In the genomic region with DNA sequence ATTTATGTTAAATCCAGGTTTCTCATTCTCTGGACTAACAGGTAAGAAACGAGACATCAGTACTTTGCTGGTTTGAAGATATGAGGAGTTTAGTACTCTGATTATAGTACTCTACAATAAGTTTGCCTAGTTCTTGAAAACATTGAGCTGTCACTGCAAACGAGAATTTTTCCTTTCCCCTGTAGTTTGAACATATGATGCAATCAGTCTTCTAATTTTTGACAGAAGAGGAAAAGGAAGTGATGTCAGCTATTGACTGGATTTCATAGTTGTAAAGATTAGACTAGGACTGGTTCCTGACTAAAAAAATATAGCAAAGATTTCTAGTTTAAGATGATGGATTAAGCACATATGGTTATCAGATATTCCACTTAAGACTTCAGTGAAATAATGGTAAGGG, we compare ENCODE assay signal across 25 cellular contexts.
"Had no signal": no experiment of that assay in that cellular context is flagged by ENCODE, and none has a peak within 500 bp of the region (broad histone marks: within the 10 kb centered on the region; RNA-seq: fewer than 3 reads in every experiment).

No MANE protein-coding gene starts in this region.

- H3K9me3 ChIP-seq: esophagus muscularis mucosa, gastroesophageal sphincter, neutrophil, thyroid gland, vagina had no signal

- H3K79me2 ChIP-seq: hepatocyte, parathyroid adenoma had no signal

- H3K4me1 ChIP-seq: esophagus muscularis mucosa, foreskin keratinocyte, gastroesophageal sphincter, heart left ventricle, parathyroid adenoma, stomach, thyroid gland, vagina had no signal

- DNase-seq: dermis blood vessel endothelial cell; effector memory CD4-positive, alpha-beta T cell; foreskin keratinocyte; heart left ventricle; kidney; natural killer cell; stimulated activated CD4-positive, alpha-beta T cell treated with anti-CD3 and anti-CD28 coated beads, Interleukin-12 subunit alpha, Interleukin-12 subunit beta, amount 100 ng/mL, for 4 hours; stimulated activated CD4-positive, alpha-beta T cell treated with anti-CD3 and anti-CD28 coated beads, Interleukin-1b, Interleukin-23, amount 100 ng/mL, for 48 hours; stimulated activated CD4-positive, alpha-beta T cell treated with anti-CD3 and anti-CD28 coated beads, Interleukin-4, amount 100 ng/mL, for 24 hours; stimulated activated naive CD4-positive, alpha-beta T cell treated with Interleukin-2 at 50 U/mL for 16 hours; stomach; thyroid gland; trophoblast cell had no signal

- H3K4me2 ChIP-seq: hepatocyte, smooth muscle cell had no signal

- H3K9ac ChIP-seq: parathyroid adenoma had no signal

- H3K4me3 ChIP-seq: esophagus muscularis mucosa, gastroesophageal sphincter, heart left ventricle, hepatocyte, lung, smooth muscle cell, stomach, thyroid gland, vagina had no signal

- FAIRE-seq: endothelial cell of umbilical vein, kidney had no signal

- H3K27ac ChIP-seq: esophagus muscularis mucosa, foreskin keratinocyte, gastroesophageal sphincter, heart left ventricle, hepatocyte, neutrophil, parathyroid adenoma, stomach, thyroid gland, vagina had no signal

- ATAC-seq: foreskin keratinocyte; gastroesophageal sphincter; heart left ventricle; left lobe of liver; natural killer cell; sciatic nerve; stimulated activated effector memory CD8-positive, alpha-beta T cell treated with anti-CD3 and anti-CD28 coated beads, Interleukin-12 subunit alpha, Interleukin-12 subunit beta, amount 100 ng/mL, for 72 hours had no signal

- H3K36me3 ChIP-seq: esophagus muscularis mucosa, gastroesophageal sphincter, heart left ventricle, neutrophil, stomach, thyroid gland, vagina had no signal

- H3K27me3 ChIP-seq: esophagus muscularis mucosa, foreskin keratinocyte, gastroesophageal sphincter, heart left ventricle, hepatocyte, neutrophil, stomach, thyroid gland, vagina had no signal

- H2AFZ ChIP-seq: hepatocyte, parathyroid adenoma had no signal
